20 cellular contexts compared by ENCODE assay signal in genomic region chr12:19760611-19761010, GRCh38.
A peak's percentile ranks its signal among the peaks of the same experiment; 100 is the strongest.
DNase-seq lines count a peak whose midpoint lies in the region; ATAC-seq and TF ChIP-seq lines count a peak whose summit lies in the region.
"Had no signal": no experiment of that assay in that cellular context is flagged by ENCODE, and none has a peak within 500 bp of the region (broad histone marks: within the 10 kb centered on the region; RNA-seq: fewer than 3 reads in every experiment).

No MANE protein-coding gene starts in this region.

- POLR2A ChIA-PET in IMR-90 (lab: Charles Lee; ENCODE audit: unreplicated experiment), result no interaction called here

- no peak for ATAC-seq in IMR-90 (ENCODE audit: low read depth)
- ATAC-seq: CD8-positive, alpha-beta T cell; HCT116 had no signal

- H2BK20ac ChIP-seq in IMR-90 (ENCODE audit: low read depth, low read length), result no peak overlapping the region

- H3K4ac ChIP-seq in IMR-90 (ENCODE audit: low read depth, low read length), result no peak overlapping the region

- H4K8ac ChIP-seq in IMR-90 (ENCODE audit: low read depth in 2 of 2, low read length in 2 of 2), result no peak overlapping the region

- no peak overlapping the region for H3K56ac ChIP-seq in IMR-90 (ENCODE audit: extremely low read depth, insufficient read depth, low read length)

- no peaks in the 10 kb centered on the region for H3K4me1 Mint-ChIP-seq in activated naive CD4-positive, alpha-beta T cell treated with anti-CD3 and anti-CD28 coated beads, Interleukin-2, amount 10 ng/mL, durations not matched to agents 7 days and 5 days
- H3K4me1 Mint-ChIP-seq: B cell had no signal

- no peak overlapping the region for H3K9ac ChIP-seq in IMR-90 (ENCODE audit: low read depth, low read length)
- H3K9ac ChIP-seq: BLaER1 had no signal

- TF ChIP-seq RAD21 in IMR-90 (IDR thresholded peaks at IDR 0.05; ENCODE audit: low read length), result no peak

- intact Hi-C loops in IMR-90 (cut with micrococcal nuclease), result no loop called here

- whole genome bisulfite sequencing in IMR-90 (ENCODE audit: extremely low coverage in 2 of 2, insufficient read length in 1 of 2), 2 experiments, result no CpG with 5 or more reads among the region's 2 CpGs

- H3K27ac ChIP-seq in IMR-90 (ENCODE audit: insufficient read depth, low read length), result no peak overlapping the region
- H3K27ac ChIP-seq: 22Rv1, BLaER1, C4-2B had no signal

- H4K91ac ChIP-seq in IMR-90 (ENCODE audit: insufficient read depth, low read depth, low read length), result peak overlapping the region; percentile 45; the same call in 1 of the 2 replicates

- no peak overlapping the region for H3K27ac Mint-ChIP-seq in activated naive CD4-positive, alpha-beta T cell treated with anti-CD3 and anti-CD28 coated beads, Interleukin-2, amount 10 ng/mL, durations not matched to agents 7 days and 5 days
- H3K27ac Mint-ChIP-seq: B cell; CD4-positive, CD25-positive, alpha-beta regulatory T cell; CD8-positive, alpha-beta T cell had no signal

- H3K79me1 ChIP-seq in IMR-90 (ENCODE audit: low read depth in 1 of 2, low read length in 2 of 2), result no peaks in the 10 kb centered on the region

- no peaks in the 10 kb centered on the region for H3K36me3 Mint-ChIP-seq in activated naive CD4-positive, alpha-beta T cell treated with anti-CD3 and anti-CD28 coated beads, Interleukin-2, amount 10 ng/mL, durations not matched to agents 7 days and 5 days
- H3K36me3 Mint-ChIP-seq: CD4-positive, CD25-positive, alpha-beta regulatory T cell; CD8-positive, alpha-beta T cell had no signal

- no peak overlapping the region for H3K14ac ChIP-seq in IMR-90 (replicated peaks; ENCODE audit: low read depth, low read length)

- no peak overlapping the region; the same call in 2 of the 3 replicates for H2BK15ac ChIP-seq in IMR-90 (ENCODE audit: low read depth, low read length)

- no peak for TF ChIP-seq POLR2A in IMR-90 (IDR thresholded peaks at IDR 0.05; ENCODE audit: low read depth, low read length)

- peaks cover 7% of the 10 kb centered on the region for H3K9me3 Mint-ChIP-seq in activated naive CD4-positive, alpha-beta T cell treated with anti-CD3 and anti-CD28 coated beads, Interleukin-2, amount 10 ng/mL, durations not matched to agents 7 days and 5 days

- H3K27me3 Mint-ChIP-seq in activated naive CD4-positive, alpha-beta T cell treated with anti-CD3 and anti-CD28 coated beads, Interleukin-2, amount 10 ng/mL, durations not matched to agents 7 days and 5 days, result peaks cover 3% of the 10 kb centered on the region
- H3K27me3 Mint-ChIP-seq: B cell had no signal

- no peak overlapping the region for H3K23ac ChIP-seq in IMR-90 (ENCODE audit: low read depth, low read length)

- no TSS peak for BruUV-seq in IMR-90 (replicated peaks; lab: Mats Ljungman, UMichigan)

- 0 out of 2 replicates have a peak overlapping the region, but pooled peaks have one; percentile 33 for H2BK120ac ChIP-seq in IMR-90 (ENCODE audit: low read depth, low read length)

- in situ Hi-C loops in IMR-90 (cut with MboI; ENCODE audit: low sequenced_read_pairs) (loop anchor here (25.0 kb wide), 1 partner anchor 227 kb away; no protein-coding TSS in a partner anchor), ACHN (cut with HindIII; ENCODE audit: low pct_ligation_motif_present, low pct_unique_long_range_greater_than_20kb, low sequenced_read_pairs) (no loop called here)

- peak overlapping the region; percentile 3; the same call in 1 of the 2 replicates for H2AK5ac ChIP-seq in IMR-90 (ENCODE audit: low read depth, low read length)

- no peak overlapping the region for H2AK9ac ChIP-seq in IMR-90 (replicated peaks; ENCODE audit: low read depth, low read length, poor library complexity)

- TF ChIP-seq CTCF in AG10803 (conservative IDR thresholded peaks at IDR 0.05; ENCODE audit: low read length) (no peak), IMR-90 (conservative IDR thresholded peaks at IDR 0.05; ENCODE audit: low read depth, low read length) (no peak), fibroblast of mammary gland (conservative IDR thresholded peaks at IDR 0.05; ENCODE audit: control insufficient read depth, insufficient read depth, low read depth, low read length) (no peak)

- H3K4me3 ChIP-seq in AG10803 (ENCODE audit: low read length), result no peak overlapping the region
- no peak overlapping the region for H3K4me3 ChIP-seq in IMR-90 (ENCODE audit: insufficient read depth, low read depth, low read length)
- no peak overlapping the region for H3K4me3 ChIP-seq in fibroblast of mammary gland (ENCODE audit: control insufficient read depth, low read depth, low read length)
- H3K4me3 ChIP-seq: BLaER1 had no signal

- H3K36me3 ChIP-seq in IMR-90 (ENCODE audit: control insufficient read depth, insufficient read depth, low read length), result no peaks in the 10 kb centered on the region
- H3K36me3 ChIP-seq: BLaER1 had no signal

- DNase-seq in AG10803 (ENCODE audit: low read depth), result peak; percentile 29
- no peak for DNase-seq in IMR-90
- DNase-seq in RPMI7951 (ENCODE audit: low read depth), result peak; percentile 55
- DNase-seq in fibroblast of mammary gland (ENCODE audit: low read depth), result peak; percentile 71
- no peak for DNase-seq in AG20443 (ENCODE audit: low spot score)
- no peak for DNase-seq in NOMO-1 treated with dmso at 0.1 percent for 144 hours (lab: John Stamatoyannopoulos, UW; ENCODE audit: unreplicated experiment)
- DNase-seq in ACHN, result no peak
- DNase-seq in activated naive CD4-positive, alpha-beta T cell treated with anti-CD3 and anti-CD28 coated beads, Interleukin-2, amount 10 ng/mL, durations not matched to agents 7 days and 5 days, result no peak
- DNase-seq: CD4-positive, CD25-positive, alpha-beta regulatory T cell; CD8-positive, alpha-beta T cell; DMS 273 treated with DMSO at 0.1 percent for 48 hours; DMS79; EL; GDM1; H7 had no signal

- no peak overlapping the region for H2BK5ac ChIP-seq in IMR-90 (ENCODE audit: low read depth, low read length, poor library complexity, severe bottlenecking)

- no peak overlapping the region for H2AFZ ChIP-seq in IMR-90 (replicated peaks; ENCODE audit: low read length, poor library complexity)

- dilution Hi-C loops in IMR-90 (cut with HindIII; ENCODE audit: low sequenced_read_pairs, unreplicated experiment), result no loop called here

- no peaks in the 10 kb centered on the region for H3K27me3 ChIP-seq in IMR-90 (ENCODE audit: control insufficient read depth, insufficient read depth, low read length)
- H3K27me3 ChIP-seq: BLaER1 had no signal

- peak overlapping the region; percentile 36; the same call in 1 of the 2 replicates for H3K18ac ChIP-seq in IMR-90 (ENCODE audit: low read depth, low read length)

- H3K4me1 ChIP-seq in IMR-90 (ENCODE audit: control insufficient read depth, insufficient read depth, low read length), result peaks cover 4% of the 10 kb centered on the region; the same call in 1 of the 2 replicates
- H3K4me1 ChIP-seq: BLaER1 had no signal

- H4K20me1 ChIP-seq in IMR-90 (ENCODE audit: insufficient read depth, low read length), result no peaks in the 10 kb centered on the region
- H4K20me1 ChIP-seq: BLaER1 had no signal

- CTCF ChIA-PET in IMR-90 (lab: Yijun Ruan, JAX), result no interaction called here
- CTCF ChIA-PET in activated naive CD4-positive, alpha-beta T cell treated with anti-CD3 and anti-CD28 coated beads, Interleukin-2, amount 10 ng/mL, durations not matched to agents 7 days and 5 days (lab: Charles Lee), result interaction anchor here (0.7 kb wide), 1 partner anchor 21 kb away, joined by 3 read pairs; no protein-coding TSS in a partner anchor

- H4K5ac ChIP-seq in IMR-90 (ENCODE audit: low read depth, low read length), result no peak overlapping the region

- no peak overlapping the region for H3K4me2 ChIP-seq in IMR-90 (ENCODE audit: low read depth, low read length)
- H3K4me2 ChIP-seq: BLaER1 had no signal

- H3K9me3 ChIP-seq in IMR-90 (ENCODE audit: control insufficient read depth, insufficient read depth, low read length), result no peaks in the 10 kb centered on the region
- H3K9me3 ChIP-seq: BLaER1 had no signal

- H3K9me1 ChIP-seq in IMR-90 (ENCODE audit: insufficient read depth, low read length), result peaks cover 2% of the 10 kb centered on the region; the same call in 1 of the 2 replicates

- H3K4me3 Mint-ChIP-seq in activated naive CD4-positive, alpha-beta T cell treated with anti-CD3 and anti-CD28 coated beads, Interleukin-2, amount 10 ng/mL, durations not matched to agents 7 days and 5 days, result no peak overlapping the region
- H3K4me3 Mint-ChIP-seq: B cell; CD4-positive, CD25-positive, alpha-beta regulatory T cell; CD8-positive, alpha-beta T cell had no signal

TF ChIP-seq in IMR-90, 13 proteins besides CTCF, POLR2A, EP300 and RAD21:
- no peak for TF ChIP-seq USF2 (IDR thresholded peaks at IDR 0.05; ENCODE audit: low read depth, low read length)
TF ChIP-seq in IMR-90: peak in this region for 0.

Comparison
In these comparisons a context has a peak if more than half of its experiments do, and no peak if none do; other contexts are left out.
1. DNase-seq: peak in AG10803 (single experiment), RPMI7951 (single experiment) and fibroblast of mammary gland (single experiment); none in IMR-90 (single experiment), AG20443 (single experiment), NOMO-1 treated with dmso at 0.1 percent for 144 hours (single experiment), ACHN (single experiment) and activated naive CD4-positive, alpha-beta T cell treated with anti-CD3 and anti-CD28 coated beads, Interleukin-2, amount 10 ng/mL, durations not matched to agents 7 days and 5 days (single experiment).